17 cellular contexts compared by ENCODE assay signal in genomic region chr19:17283504-17283996, GRCh38. TPM values are rescaled to one million over a fixed set of nuclear protein-coding genes. Genes with fewer than 3 reads are reported as not detected.
DNase-seq lines count a peak whose midpoint lies in the region; ATAC-seq and TF ChIP-seq lines count a peak whose summit lies in the region.
"Had no signal": no experiment of that assay in that cellular context is flagged by ENCODE, and none has a peak within 500 bp of the region (broad histone marks: within the 10 kb centered on the region; RNA-seq: fewer than 3 reads in every experiment).

No MANE protein-coding gene starts in this region.

- no peak overlapping the region for H3K4me2 ChIP-seq in osteoblast (ENCODE audit: insufficient read depth, low read length)

- H3K9me3 ChIP-seq in osteoblast (ENCODE audit: low read depth, low read length), result no peaks in the 10 kb centered on the region

- POLR2A ChIA-PET in activated CD4-positive, alpha-beta memory T cell treated with anti-CD3 and anti-CD28 coated beads, Interleukin-2, amount 10 ng/mL, durations not matched to agents 7 days and 5 days (lab: Charles Lee), result interaction anchor here (1.3 kb wide), 1 partner anchor 69 kb away, joined by 3 read pairs; the partner anchor contains the start of gene USE1
- POLR2A ChIA-PET in activated CD4-positive, alpha-beta memory T cell treated with anti-CD3 and anti-CD28 coated beads for 36 hours (lab: Charles Lee), result interaction anchor here (1.4 kb wide), 1 partner anchor 57 kb away, joined by 5 read pairs; the partner anchor contains the start of gene OCEL1
- POLR2A ChIA-PET in activated CD8-positive, alpha-beta T cell treated with anti-CD3 and anti-CD28 coated beads, Interleukin-2, amount 10 ng/mL, durations not matched to agents 7 days and 5 days (lab: Charles Lee), result no interaction called here

- no peak for DNase-seq in activated CD4-positive, alpha-beta memory T cell treated with anti-CD3 and anti-CD28 coated beads, Interleukin-2, amount 10 ng/mL, durations not matched to agents 7 days and 5 days
- no peak for DNase-seq in activated CD4-positive, alpha-beta memory T cell treated with anti-CD3 and anti-CD28 coated beads for 36 hours
- no peak for DNase-seq in activated CD8-positive, alpha-beta T cell treated with anti-CD3 and anti-CD28 coated beads, Interleukin-2, amount 10 ng/mL, durations not matched to agents 7 days and 5 days
- no peak for DNase-seq in choroid plexus epithelial cell (ENCODE audit: low read depth)
- DNase-seq in osteoblast (ENCODE audit: insufficient read length, low spot score, missing footprints), result peak; percentile 26
- DNase-seq in 8988T, result no peak
- DNase-seq: DMS79 treated with DMSO at 0.1 percent for 48 hours, GDM1, HCEC 1CT, KG1, NCI-H1048, NCI-H446, PC-3 had no signal

- H3K4me3 Mint-ChIP-seq in activated CD4-positive, alpha-beta memory T cell treated with anti-CD3 and anti-CD28 coated beads, Interleukin-2, amount 10 ng/mL, durations not matched to agents 7 days and 5 days, result peak overlapping the region; percentile 40
- H3K4me3 Mint-ChIP-seq in activated CD4-positive, alpha-beta memory T cell treated with anti-CD3 and anti-CD28 coated beads for 36 hours, result no peak overlapping the region
- H3K4me3 Mint-ChIP-seq in activated CD8-positive, alpha-beta T cell treated with anti-CD3 and anti-CD28 coated beads, Interleukin-2, amount 10 ng/mL, durations not matched to agents 7 days and 5 days, result peak overlapping the region; percentile 28

- no peak overlapping the region for H3K27ac Mint-ChIP-seq in activated CD4-positive, alpha-beta memory T cell treated with anti-CD3 and anti-CD28 coated beads, Interleukin-2, amount 10 ng/mL, durations not matched to agents 7 days and 5 days
- no peak overlapping the region for H3K27ac Mint-ChIP-seq in activated CD4-positive, alpha-beta memory T cell treated with anti-CD3 and anti-CD28 coated beads for 36 hours
- no peak overlapping the region for H3K27ac Mint-ChIP-seq in activated CD8-positive, alpha-beta T cell treated with anti-CD3 and anti-CD28 coated beads, Interleukin-2, amount 10 ng/mL, durations not matched to agents 7 days and 5 days

- intact Hi-C loops in activated CD4-positive, alpha-beta memory T cell treated with anti-CD3 and anti-CD28 coated beads for 36 hours (cut with micrococcal nuclease), result loop anchor here (2.0 to 5.0 kb wide), 2 partner anchors 217 to 511 kb away; no protein-coding TSS in a partner anchor

- no peaks in the 10 kb centered on the region for H3K79me2 ChIP-seq in osteoblast (ENCODE audit: insufficient read depth, low read length)

- no peaks in the 10 kb centered on the region for H3K9me3 Mint-ChIP-seq in activated CD4-positive, alpha-beta memory T cell treated with anti-CD3 and anti-CD28 coated beads, Interleukin-2, amount 10 ng/mL, durations not matched to agents 7 days and 5 days
- H3K9me3 Mint-ChIP-seq in activated CD4-positive, alpha-beta memory T cell treated with anti-CD3 and anti-CD28 coated beads for 36 hours, result no peaks in the 10 kb centered on the region
- H3K9me3 Mint-ChIP-seq in activated CD8-positive, alpha-beta T cell treated with anti-CD3 and anti-CD28 coated beads, Interleukin-2, amount 10 ng/mL, durations not matched to agents 7 days and 5 days (ENCODE audit: insufficient read depth), result no peaks in the 10 kb centered on the region

- H3K27me3 ChIP-seq in osteoblast (ENCODE audit: insufficient read depth, low read length), result no peaks in the 10 kb centered on the region

- H3K4me1 ChIP-seq in osteoblast (ENCODE audit: insufficient read depth, low read length), result peaks cover 7% of the 10 kb centered on the region

- no peaks in the 10 kb centered on the region for H3K36me3 ChIP-seq in osteoblast (ENCODE audit: insufficient read depth, low read length)

- H3K27me3 Mint-ChIP-seq in activated CD4-positive, alpha-beta memory T cell treated with anti-CD3 and anti-CD28 coated beads, Interleukin-2, amount 10 ng/mL, durations not matched to agents 7 days and 5 days, result no peaks in the 10 kb centered on the region
- H3K27me3 Mint-ChIP-seq in activated CD4-positive, alpha-beta memory T cell treated with anti-CD3 and anti-CD28 coated beads for 36 hours, result no peaks in the 10 kb centered on the region
- no peaks in the 10 kb centered on the region for H3K27me3 Mint-ChIP-seq in activated CD8-positive, alpha-beta T cell treated with anti-CD3 and anti-CD28 coated beads, Interleukin-2, amount 10 ng/mL, durations not matched to agents 7 days and 5 days (ENCODE audit: low read depth)

- H3K4me1 Mint-ChIP-seq in activated CD4-positive, alpha-beta memory T cell treated with anti-CD3 and anti-CD28 coated beads, Interleukin-2, amount 10 ng/mL, durations not matched to agents 7 days and 5 days, result peaks cover 14% of the 10 kb centered on the region
- H3K4me1 Mint-ChIP-seq in activated CD4-positive, alpha-beta memory T cell treated with anti-CD3 and anti-CD28 coated beads for 36 hours (ENCODE audit: low read depth), result peaks cover 3% of the 10 kb centered on the region
- H3K4me1 Mint-ChIP-seq in activated CD8-positive, alpha-beta T cell treated with anti-CD3 and anti-CD28 coated beads, Interleukin-2, amount 10 ng/mL, durations not matched to agents 7 days and 5 days (ENCODE audit: low read depth), result peaks cover 20% of the 10 kb centered on the region

- TF ChIP-seq CTCF in choroid plexus epithelial cell (conservative IDR thresholded peaks at IDR 0.05; ENCODE audit: low read depth, low read length), result peak; percentile 2
- TF ChIP-seq CTCF in osteoblast (IDR thresholded peaks at IDR 0.05; ENCODE audit: extremely low read depth, low read depth, low read length), result no peak

- H3K4me3 ChIP-seq in choroid plexus epithelial cell (ENCODE audit: low read depth, low read length), result no peak overlapping the region
- no peak overlapping the region for H3K4me3 ChIP-seq in osteoblast (ENCODE audit: insufficient read depth, low read length)

- H3K36me3 Mint-ChIP-seq in activated CD4-positive, alpha-beta memory T cell treated with anti-CD3 and anti-CD28 coated beads, Interleukin-2, amount 10 ng/mL, durations not matched to agents 7 days and 5 days (ENCODE audit: low read depth), result peaks cover 10% of the 10 kb centered on the region
- H3K36me3 Mint-ChIP-seq in activated CD4-positive, alpha-beta memory T cell treated with anti-CD3 and anti-CD28 coated beads for 36 hours, result peaks cover 3% of the 10 kb centered on the region
- peaks cover 17% of the 10 kb centered on the region for H3K36me3 Mint-ChIP-seq in activated CD8-positive, alpha-beta T cell treated with anti-CD3 and anti-CD28 coated beads, Interleukin-2, amount 10 ng/mL, durations not matched to agents 7 days and 5 days (ENCODE audit: low read depth)

- ATAC-seq in activated CD8-positive, alpha-beta T cell treated with anti-CD3 and anti-CD28 coated beads, Interleukin-2, amount 10 ng/mL, durations not matched to agents 7 days and 5 days, result no peak
- ATAC-seq in HG02981 (IDR thresholded peaks at IDR 0.05; ENCODE audit: unreplicated experiment) (no peak), HG03025 (IDR thresholded peaks at IDR 0.05; ENCODE audit: low FRiP score, unreplicated experiment) (no peak)

- no peak overlapping the region for H2AFZ ChIP-seq in osteoblast (ENCODE audit: low read length)

- H3K27ac ChIP-seq in osteoblast (ENCODE audit: low read depth, low read length), result no peak overlapping the region
- H3K27ac ChIP-seq: HL-60 had no signal

- CTCF ChIA-PET in activated CD4-positive, alpha-beta memory T cell treated with anti-CD3 and anti-CD28 coated beads, Interleukin-2, amount 10 ng/mL, durations not matched to agents 7 days and 5 days (lab: Charles Lee), result interaction anchor here (0.8 to 5.4 kb wide), 7 partner anchors 8 to 215 kb away, joined by 3 to 64 read pairs (median 7); partner anchors contain the start of genes BABAM1, DDA1 and USHBP1
- CTCF ChIA-PET in activated CD4-positive, alpha-beta memory T cell treated with anti-CD3 and anti-CD28 coated beads for 36 hours (lab: Charles Lee), result interaction anchor here (0.9 to 5.4 kb wide), 10 partner anchors 9 to 511 kb away, joined by 3 to 85 read pairs (median 4); partner anchors contain the start of genes ABHD8 and BABAM1
- CTCF ChIA-PET in activated CD8-positive, alpha-beta T cell treated with anti-CD3 and anti-CD28 coated beads, Interleukin-2, amount 10 ng/mL, durations not matched to agents 7 days and 5 days (lab: Charles Lee), result interaction anchor here (0.7 to 5.8 kb wide), 11 partner anchors 9 to 504 kb away, joined by 3 to 109 read pairs (median 4); partner anchors contain the start of genes BABAM1, DDA1 and USHBP1

- H4K20me1 ChIP-seq in osteoblast (ENCODE audit: insufficient read depth, low read length), result peaks cover 3% of the 10 kb centered on the region

RNA-seq across cellular contexts. Expression of gene ANKLE1, which starts 1.8 kb away (rescaled TPM):
- 1 to 10 TPM; 7.6 to 8.2 TPM for total RNA-seq in activated CD4-positive, alpha-beta memory T cell treated with anti-CD3 and anti-CD28 coated beads, Interleukin-2, amount 10 ng/mL, durations not matched to agents 7 days and 5 days
- 10 to 100 TPM; 10.5 to 10.7 TPM for total RNA-seq in activated CD4-positive, alpha-beta memory T cell treated with anti-CD3 and anti-CD28 coated beads for 36 hours
- total RNA-seq in activated CD8-positive, alpha-beta T cell treated with anti-CD3 and anti-CD28 coated beads, Interleukin-2, amount 10 ng/mL, durations not matched to agents 7 days and 5 days, result 10 to 100 TPM; 10.7 to 13.8 TPM
- total RNA-seq in osteoblast, result not detected in 2 replicates

RNA-seq across cellular contexts. Expression of gene BABAM1, which starts 16.3 kb away (rescaled TPM):
- total RNA-seq in activated CD4-positive, alpha-beta memory T cell treated with anti-CD3 and anti-CD28 coated beads, Interleukin-2, amount 10 ng/mL, durations not matched to agents 7 days and 5 days, result 100 to 1,000 TPM in 1 of 2 experiments, 10 to 100 TPM in 1; 98.5 to 100 TPM
- total RNA-seq in activated CD4-positive, alpha-beta memory T cell treated with anti-CD3 and anti-CD28 coated beads for 36 hours, result 100 to 1,000 TPM; 110 TPM
- 100 to 1,000 TPM; 116 to 117 TPM for total RNA-seq in activated CD8-positive, alpha-beta T cell treated with anti-CD3 and anti-CD28 coated beads, Interleukin-2, amount 10 ng/mL, durations not matched to agents 7 days and 5 days
- total RNA-seq in osteoblast, result 74.8 and 76.7 TPM in 2 replicates

RNA-seq across cellular contexts. Expression of gene USHBP1, which starts 19.0 kb away (rescaled TPM):
- under 1 TPM; 0.38 to 0.45 TPM for total RNA-seq in activated CD4-positive, alpha-beta memory T cell treated with anti-CD3 and anti-CD28 coated beads, Interleukin-2, amount 10 ng/mL, durations not matched to agents 7 days and 5 days
- under 1 TPM in 1 of 2 experiments, not detected in 1; 0.24 TPM for total RNA-seq in activated CD4-positive, alpha-beta memory T cell treated with anti-CD3 and anti-CD28 coated beads for 36 hours
- not detected for total RNA-seq in activated CD8-positive, alpha-beta T cell treated with anti-CD3 and anti-CD28 coated beads, Interleukin-2, amount 10 ng/mL, durations not matched to agents 7 days and 5 days
- total RNA-seq in osteoblast, result not detected in 2 replicates
- total RNA-seq: M059J, PC-3 had no signal

RNA-seq across cellular contexts. Expression of gene ABHD8, which starts 19.7 kb away (rescaled TPM):
- 10 to 100 TPM; 10.6 to 12.2 TPM for total RNA-seq in activated CD4-positive, alpha-beta memory T cell treated with anti-CD3 and anti-CD28 coated beads, Interleukin-2, amount 10 ng/mL, durations not matched to agents 7 days and 5 days
- 1 to 10 TPM; 7.7 to 7.9 TPM for total RNA-seq in activated CD4-positive, alpha-beta memory T cell treated with anti-CD3 and anti-CD28 coated beads for 36 hours
- total RNA-seq in activated CD8-positive, alpha-beta T cell treated with anti-CD3 and anti-CD28 coated beads, Interleukin-2, amount 10 ng/mL, durations not matched to agents 7 days and 5 days, result 1 to 10 TPM; 8.9 to 9.7 TPM
- 12.7 and 14.8 TPM in 2 replicates for total RNA-seq in osteoblast

RNA-seq across cellular contexts. Expression of gene MRPL34, which starts 22.1 kb away (rescaled TPM):
- 10 to 100 TPM; 82.8 to 98.3 TPM for total RNA-seq in activated CD4-positive, alpha-beta memory T cell treated with anti-CD3 and anti-CD28 coated beads, Interleukin-2, amount 10 ng/mL, durations not matched to agents 7 days and 5 days
- 10 to 100 TPM; 92.9 to 93.7 TPM for total RNA-seq in activated CD4-positive, alpha-beta memory T cell treated with anti-CD3 and anti-CD28 coated beads for 36 hours
- total RNA-seq in activated CD8-positive, alpha-beta T cell treated with anti-CD3 and anti-CD28 coated beads, Interleukin-2, amount 10 ng/mL, durations not matched to agents 7 days and 5 days, result 100 to 1,000 TPM; 112 to 126 TPM
- total RNA-seq in osteoblast, result 21.8 and 40.5 TPM in 2 replicates
